Comparison of ENCODE assay signal across 8 cellular contexts in the genomic region with DNA sequence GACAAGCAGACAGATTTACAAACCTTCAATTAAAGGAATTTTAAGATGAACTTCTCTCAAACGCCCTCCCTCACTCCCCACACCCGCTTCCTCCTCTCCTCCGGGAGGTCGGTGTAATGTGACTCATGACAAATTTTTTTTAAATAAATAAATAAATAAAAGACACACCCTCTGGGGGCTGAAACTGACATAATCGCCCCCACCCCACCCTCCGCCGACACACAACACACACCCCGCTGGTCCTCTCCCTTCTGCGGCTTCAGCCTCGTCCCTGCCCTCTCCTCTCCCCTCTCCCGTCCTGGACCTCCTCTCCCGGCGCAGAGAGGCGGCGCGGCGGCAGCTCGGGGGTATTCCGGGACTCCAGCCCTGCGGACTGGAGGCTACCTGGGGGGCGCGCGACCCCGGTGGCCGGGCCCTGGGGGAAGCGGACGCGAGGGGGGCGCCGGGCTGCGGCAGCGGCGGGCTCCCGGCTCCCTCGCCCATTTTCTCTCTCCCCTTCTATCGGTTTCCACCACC.
DNase-seq lines count a peak whose midpoint lies in the region; ATAC-seq and TF ChIP-seq lines count a peak whose summit lies in the region.

No MANE protein-coding gene starts in this region.

- H3K9ac ChIP-seq in DND-41 (ENCODE audit: low read depth, low read length), result peak overlapping the region; percentile 99

- H3K9me3 ChIP-seq in DND-41 (ENCODE audit: insufficient read depth, low read length, severe bottlenecking), result no peaks in the 10 kb centered on the region

- peak; percentile 32 for ATAC-seq in DND-41 (ENCODE audit: insufficient read depth, low read depth)
- peak; percentile 27 for ATAC-seq in GM21717 (IDR thresholded peaks at IDR 0.05; ENCODE audit: unreplicated experiment)

- H3K4me1 ChIP-seq in DND-41 (ENCODE audit: insufficient read depth, low read length), result peaks cover 37% of the 10 kb centered on the region

- H3K4me2 ChIP-seq in DND-41 (ENCODE audit: insufficient read depth, low read length), result peak overlapping the region; percentile 88

- H3K27me3 ChIP-seq in DND-41 (ENCODE audit: insufficient read depth, low read length, poor library complexity), result no peaks in the 10 kb centered on the region

- peak overlapping the region; percentile 96 for H2AFZ ChIP-seq in DND-41 (ENCODE audit: low read depth, low read length)

- DNase-seq in DND-41, result peak; percentile 61
- DNase-seq in Kasumi-1 (lab: John Stamatoyannopoulos, UW), result peak; percentile 80 to 81
- peak in 3 of 4 experiments; percentile 21 to 38 (median 34) for DNase-seq in activated CD4-positive, CD25-positive, alpha-beta regulatory T cell (lab: John Stamatoyannopoulos, UW)
- DNase-seq in choroid plexus epithelial cell (ENCODE audit: low read depth), result peak; percentile 85
- peak; percentile 85 for DNase-seq in left kidney (ENCODE audit: low read depth, low spot score)
- DNase-seq in stimulated activated CD4-positive, alpha-beta T cell treated with anti-CD3 and anti-CD28 coated beads, Interleukin-1b, Interleukin-23, amount 100 ng/mL, for 48 hours, result peak; percentile 33
- no peak for DNase-seq in superior temporal gyrus (ENCODE audit: extremely low spot score)

- peaks cover 37% of the 10 kb centered on the region for H4K20me1 ChIP-seq in DND-41 (ENCODE audit: insufficient read depth, low read length)

- peak overlapping the region; percentile 87 to 97 for H3K4me3 ChIP-seq in DND-41 (ENCODE audit: low read depth in 1 of 2, low read length in 2 of 2)
- H3K4me3 ChIP-seq in choroid plexus epithelial cell (ENCODE audit: low read depth, low read length), result peak overlapping the region; percentile 86

- H3K36me3 ChIP-seq in DND-41 (ENCODE audit: insufficient read depth, low read length), result no peaks in the 10 kb centered on the region

- peak overlapping the region; percentile 98 for H3K27ac ChIP-seq in DND-41 (ENCODE audit: low read length)

- peaks cover 57% of the 10 kb centered on the region for H3K79me2 ChIP-seq in DND-41 (ENCODE audit: insufficient read depth, low read length)

- TF ChIP-seq CTCF in DND-41 (IDR thresholded peaks at IDR 0.05; ENCODE audit: borderline replicate concordance, extremely low read depth, low read length, poor library complexity, severe bottlenecking) (no peak), choroid plexus epithelial cell (conservative IDR thresholded peaks at IDR 0.05; ENCODE audit: low read depth, low read length) (no peak)
